8 cellular contexts compared by ENCODE assay signal in the genomic region with DNA sequence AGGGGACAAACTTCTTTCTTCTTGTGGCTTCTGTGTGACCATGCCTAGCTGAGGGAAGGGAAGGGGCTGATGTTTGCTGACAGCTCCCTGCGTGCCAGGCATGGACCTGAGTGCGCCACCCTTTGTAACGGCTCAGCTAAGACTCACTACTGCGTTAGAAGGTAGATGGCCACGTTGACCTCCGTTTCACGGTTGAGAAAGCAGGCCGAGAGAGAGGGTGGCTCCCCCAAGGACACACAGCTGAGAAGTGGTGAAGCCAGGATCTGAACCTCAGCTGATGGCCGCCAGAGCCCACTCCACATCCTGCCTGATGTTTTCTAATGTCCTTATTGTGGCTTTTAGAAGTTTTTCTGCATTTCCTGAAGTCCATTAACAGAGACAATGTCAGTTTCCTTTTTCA.
A peak's percentile ranks its signal among the peaks of the same experiment; 100 is the strongest.
DNase-seq lines count a peak whose midpoint lies in the region; ATAC-seq lines count a peak whose summit lies in the region.
"Had no signal": no experiment of that assay in that cellular context is flagged by ENCODE, and none has a peak within 500 bp of the region (broad histone marks: within the 10 kb centered on the region; RNA-seq: fewer than 3 reads in every experiment).

No MANE protein-coding gene starts in this region.

- H3K27me3 Mint-ChIP-seq in memory B cell, result peaks cover 8% of the 10 kb centered on the region

- ATAC-seq in GM18870 (IDR thresholded peaks at IDR 0.05; ENCODE audit: unreplicated experiment) (peak; percentile 8), GM21576 (IDR thresholded peaks at IDR 0.05; ENCODE audit: unreplicated experiment) (peak; percentile 46), HG03521 (IDR thresholded peaks at IDR 0.05; ENCODE audit: unreplicated experiment) (peak; percentile 28), memory B cell (ENCODE audit: low read depth) (peak; percentile 17), GM18520 (IDR thresholded peaks at IDR 0.05; ENCODE audit: unreplicated experiment) (no peak)

- no peak for DNase-seq in memory B cell (ENCODE audit: low spot score in 2 of 2)
- DNase-seq in NCI-H1436 treated with DMSO at 0.1 percent for 48 hours (lab: John Stamatoyannopoulos, UW), result no peak
- no peak for DNase-seq in anterior cingulate cortex (lab: John Stamatoyannopoulos, UW)
- DNase-seq: naive B cell had no signal

- H3K27ac Mint-ChIP-seq in memory B cell, result peak overlapping the region; percentile 21
- H3K27ac Mint-ChIP-seq: naive B cell had no signal

- H3K9me3 Mint-ChIP-seq in memory B cell, result peaks cover 2% of the 10 kb centered on the region

- H3K4me3 Mint-ChIP-seq in memory B cell, result peak overlapping the region; percentile 14
- H3K4me3 Mint-ChIP-seq: naive B cell had no signal

- peaks cover 2% of the 10 kb centered on the region for H3K36me3 Mint-ChIP-seq in memory B cell

- peaks cover 35% of the 10 kb centered on the region for H3K4me1 Mint-ChIP-seq in memory B cell
